ENCODE assay signal across 17 cellular contexts in the genomic region with DNA sequence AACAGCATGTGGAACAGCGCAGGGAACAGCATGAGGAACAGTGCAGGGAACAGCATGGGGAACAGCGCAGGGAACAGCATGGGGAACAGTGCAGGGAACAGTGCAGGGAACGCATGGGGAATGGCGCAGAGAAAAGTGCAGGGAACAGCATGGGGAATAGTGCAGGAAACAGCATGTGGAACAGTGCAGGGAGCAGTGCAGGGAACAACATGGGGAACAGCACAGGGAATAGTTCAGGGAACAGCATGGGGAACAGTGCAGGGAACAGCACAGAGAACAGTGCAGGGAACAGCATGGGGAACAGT. TPM values are rescaled to one million over a fixed set of nuclear protein-coding genes. Genes with fewer than 3 reads are reported as not detected.
A peak's percentile ranks its signal among the peaks of the same experiment; 100 is the strongest.
DNase-seq lines count a peak whose midpoint lies in the region; ATAC-seq, FAIRE-seq and TF ChIP-seq lines count a peak whose summit lies in the region.
"Had no signal": no experiment of that assay in that cellular context is flagged by ENCODE, and none has a peak within 500 bp of the region (broad histone marks: within the 10 kb centered on the region; RNA-seq: fewer than 3 reads in every experiment).

No MANE protein-coding gene starts in this region.

- no peak overlapping the region for H2BK12ac ChIP-seq in neuronal stem cell (ENCODE audit: low read length)

- no peak overlapping the region for H3K4ac ChIP-seq in neuronal stem cell (ENCODE audit: low read length)

- no peak overlapping the region for H2BK5ac ChIP-seq in neuronal stem cell (ENCODE audit: low read length)

- no peak overlapping the region for H4K91ac ChIP-seq in neuronal stem cell (ENCODE audit: low read depth, low read length, poor library complexity)

- intact Hi-C loops in K562 (cut with micrococcal nuclease): no loop called here

- H3K4me3 ChIP-seq in BLaER1: no peak overlapping the region
- no peak overlapping the region for H3K4me3 ChIP-seq in K562
- no peak overlapping the region for H3K4me3 ChIP-seq in neuronal stem cell (ENCODE audit: low read length in 2 of 2)
- H3K4me3 ChIP-seq: HAP-1 had no signal

- H3K9ac ChIP-seq in BLaER1 (no peak overlapping the region), K562 (ENCODE audit: insufficient read depth in 1 of 2, low read depth in 2 of 2, low read length in 2 of 2) (no peak overlapping the region), neuronal stem cell (ENCODE audit: low read depth, low read length, poor library complexity) (no peak overlapping the region)

- no TSS peak for BruUV-seq in K562 (replicated peaks; lab: Mats Ljungman, UMichigan)

- POLR2A ChIA-PET in K562 (lab: Yijun Ruan, JAX): no interaction called here

- H2AK5ac ChIP-seq in neuronal stem cell (ENCODE audit: low read depth, low read length): peak overlapping the region; percentile 8

- H4K20me1 ChIP-seq in BLaER1 (no peaks in the 10 kb centered on the region), K562 (replicated peaks; ENCODE audit: control insufficient read depth, insufficient read depth, low read length) (no peaks in the 10 kb centered on the region)

- H3K18ac ChIP-seq in neuronal stem cell (ENCODE audit: low read length): no peak overlapping the region

- H3K4me1 ChIP-seq in BLaER1 (peaks cover 80% of the 10 kb centered on the region), K562 (replicated peaks in 1 of 2; ENCODE audit: control insufficient read depth in 2 of 2, insufficient read depth in 2 of 2, low read length in 2 of 2) (peaks cover 0 to 58% of the 10 kb centered on the region in 2 experiments; a peak in 3 of 5 replicates), neuronal stem cell (ENCODE audit: control insufficient read depth in 2 of 2, insufficient read depth in 1 of 2, low read depth in 1 of 2, low read length in 2 of 2) (peaks cover 1 to 8% of the 10 kb centered on the region in 2 donors)

- H2BK15ac ChIP-seq in neuronal stem cell (ENCODE audit: low read length): no peak overlapping the region

- CTCF ChIA-PET in K562 (lab: Yijun Ruan, JAX; ENCODE audit: low intra/inter-chr PET ratio): no interaction called here

- DNase-seq in K562 (ENCODE audit: extremely low read depth in 1 of 4, low spot score in 3 of 4) (no peak), neuronal stem cell (ENCODE audit: low spot score) (no peak), T-helper 17 cell (no peak), DMS114 treated with DMSO at 0.1 percent for 48 hours (lab: John Stamatoyannopoulos, UW; ENCODE audit: unreplicated experiment) (no peak), amniotic stem cell (lab: John Stamatoyannopoulos, UW) (no peak)
- DNase-seq: ACHN, DND-41, GDM1, GOT3, HFFc6, KG1 had no signal

- no peak for TF ChIP-seq CTCF in K562 (IDR thresholded peaks at IDR 0.05 in 2 of 3, conservative IDR thresholded peaks at IDR 0.05 in 1 of 3; ENCODE audit: insufficient read depth in 2 of 3, low read depth in 1 of 3, low read length in 3 of 3)

- H3K9me3 ChIP-seq in BLaER1: peaks cover 32% of the 10 kb centered on the region
- H3K9me3 ChIP-seq in K562 (replicated peaks; ENCODE audit: control insufficient read depth, insufficient read depth, low read depth, low read length): peaks cover 13% of the 10 kb centered on the region
- peaks cover 0 to 5% of the 10 kb centered on the region in 2 donors for H3K9me3 ChIP-seq in neuronal stem cell (replicated peaks in 1 of 2; ENCODE audit: control insufficient read depth in 2 of 2, insufficient read depth in 1 of 2, low read depth in 1 of 2, low read length in 2 of 2)
- H3K9me3 ChIP-seq in T-helper 17 cell (ENCODE audit: control insufficient read depth, low read length, poor library complexity, severe bottlenecking): no peaks in the 10 kb centered on the region

- H4K8ac ChIP-seq in neuronal stem cell (ENCODE audit: low read depth, low read length): no peak overlapping the region

- ATAC-seq in K562: no peak
- ATAC-seq in T-helper 17 cell: no peak

- no peaks in the 10 kb centered on the region for H3K9me1 ChIP-seq in K562 (ENCODE audit: control insufficient read depth, insufficient read depth, low read length)

- in situ Hi-C loops in K562 (cut with MboI): no loop called here

- H3K36me3 Mint-ChIP-seq in T-helper 17 cell (ENCODE audit: low read depth): no peaks in the 10 kb centered on the region

- H3K4me2 ChIP-seq in BLaER1 (peak overlapping the region; percentile 77; the same call in 1 of the 2 replicates), K562 (ENCODE audit: insufficient read depth, low read length) (no peak overlapping the region), neuronal stem cell (ENCODE audit: insufficient read depth, low read length, poor library complexity, severe bottlenecking) (no peak overlapping the region)

- no peak overlapping the region for H3K14ac ChIP-seq in neuronal stem cell (ENCODE audit: low read length)

- H2AFZ ChIP-seq in K562 (ENCODE audit: low read depth, low read length): no peak overlapping the region
- H2AFZ ChIP-seq in neuronal stem cell (ENCODE audit: low read length): no peak overlapping the region

- H3K79me2 ChIP-seq in K562 (ENCODE audit: control insufficient read depth, insufficient read depth, low read length): no peaks in the 10 kb centered on the region

- no peak overlapping the region for H3K27ac Mint-ChIP-seq in T-helper 17 cell
- H3K27ac Mint-ChIP-seq: HFFc6 had no signal

- FAIRE-seq in K562 (lab: Jason Lieb, UNC): no peak
- FAIRE-seq: GM12892 had no signal

- H3K79me1 ChIP-seq in neuronal stem cell (ENCODE audit: low read depth, low read length): no peaks in the 10 kb centered on the region

- H3K27ac ChIP-seq in BLaER1: no peak overlapping the region
- no peak overlapping the region for H3K27ac ChIP-seq in K562 (ENCODE audit: extremely low read depth, low read depth, low read length)
- no peak overlapping the region for H3K27ac ChIP-seq in neuronal stem cell (replicated peaks; ENCODE audit: low read length)
- H3K27ac ChIP-seq: C4-2B had no signal

- H3K27me3 ChIP-seq in BLaER1 (no peaks in the 10 kb centered on the region), K562 (ENCODE audit: control insufficient read depth in 2 of 2, insufficient read depth in 2 of 2, low read length in 2 of 2) (no peaks in the 10 kb centered on the region), neuronal stem cell (ENCODE audit: control insufficient read depth in 3 of 3, insufficient read depth in 3 of 3, low read depth in 1 of 3, low read length in 3 of 3) (peaks cover 0 to 2% (median 0%) of the 10 kb centered on the region in 3 experiments)

- no peak for TF ChIP-seq RAD21 in K562 (CRISPR knock-in tag; conservative IDR thresholded peaks at IDR 0.05 in 1 of 2, IDR thresholded peaks at IDR 0.05 in 1 of 2)

- no peak overlapping the region for H3K23ac ChIP-seq in neuronal stem cell (ENCODE audit: low read depth, low read length, poor library complexity)

- no peak overlapping the region for H2BK120ac ChIP-seq in neuronal stem cell (ENCODE audit: low read depth, low read length)

- H3K4me3 Mint-ChIP-seq in T-helper 17 cell: no peak overlapping the region
- H3K4me3 Mint-ChIP-seq: CD4-positive, alpha-beta memory T cell; HFFc6 had no signal

- no peak for TF ChIP-seq POLR2A in K562 (conservative IDR thresholded peaks at IDR 0.05)

- no peaks in the 10 kb centered on the region for H3K4me1 Mint-ChIP-seq in T-helper 17 cell

- H3K27me3 Mint-ChIP-seq in T-helper 17 cell: peaks cover 7% of the 10 kb centered on the region

- TF ChIP-seq EP300 in K562 (IDR thresholded peaks at IDR 0.05; ENCODE audit: low read length): no peak

- 85% methylated on average over 4 of the region's 4 CpGs for WGBS in K562 (ENCODE audit: insufficient coverage, low coverage, missing lambda C conversion rate)
- WGBS in neuronal stem cell (ENCODE audit: extremely low coverage in 2 of 2, insufficient read length in 2 of 2, insufficient replicate concordance in 1 of 2), 2 donors: no CpG with 5 or more reads among the region's 4 CpGs

- no peaks in the 10 kb centered on the region for H3K36me3 ChIP-seq in BLaER1
- no peaks in the 10 kb centered on the region for H3K36me3 ChIP-seq in K562 (ENCODE audit: control insufficient read depth, insufficient read depth, low read length)
- H3K36me3 ChIP-seq in neuronal stem cell (replicated peaks in 1 of 2; ENCODE audit: control insufficient read depth in 2 of 2, insufficient read depth in 2 of 2, low read length in 2 of 2): no peaks in the 10 kb centered on the region
- H3K36me3 ChIP-seq: HAP-1 had no signal

RNA-seq across cellular contexts. Expression of a gene that starts 2.0 kb away (rescaled TPM):
- total RNA-seq in K562 (2011; cell fraction: chromatin; rRNA removed; ENCODE audit: low replicate concordance): 0.14 TPM in 1 of 2 replicates, not detected in the other
- not detected in 2 replicates for total RNA-seq in K562 (2011; cell fraction: nucleolus; rRNA removed)
- not detected in 2 replicates for total RNA-seq in K562 (2011; cell fraction: nucleoplasm; rRNA removed)
- total RNA-seq in K562 (2014; rRNA removed) (not detected in 2 replicates), K562 (2014; rRNA removed; fragmentation: Illumina TruSeq; extraction: Trizol) (not detected in 2 replicates), K562 (2015; rRNA removed; fragmentation: Illumina TruSeq; extraction: Trizol) (not detected in 2 replicates), K562 (2021) (not detected in 2 replicates), T-helper 17 cell (under 1 TPM in 1 of 2 donors, not detected in 1; 0.65 TPM)
- polyA plus RNA-seq in K562 (2011; rRNA removed) (not detected in 2 replicates), K562 (2014; fragmentation: Illumina TruSeq; extraction: Trizol) (not detected in 2 replicates), K562 (2014; fragmentation: Nextera tagmentation; extraction: Ambion mirVana) (not detected), K562 (2014; rRNA removed) (not detected in 2 replicates)
- not detected in 2 replicates for polyA plus RNA-seq in K562 (2011; cell fraction: cytosol; rRNA removed)
- not detected in 2 replicates for polyA plus RNA-seq in K562 (2011; cell fraction: nucleus; rRNA removed)
- polyA plus RNA-seq in K562 (2012): not detected in 2 replicates
- not detected in 2 replicates for polyA minus RNA-seq in K562 (2011; rRNA and poly(A)+ RNA removed)
- not detected in 2 replicates for polyA minus RNA-seq in K562 (2011; cell fraction: cytosol; rRNA and poly(A)+ RNA removed)
- not detected in 2 replicates for polyA minus RNA-seq in K562 (2011; cell fraction: nucleus; rRNA and poly(A)+ RNA removed)
- not detected for polyA plus RNA-seq in neuronal stem cell (2013, experiment 1 of 2)
- not detected for polyA plus RNA-seq in neuronal stem cell (2013, experiment 2 of 2)
- total RNA-seq: A172; CD4-positive, alpha-beta memory T cell; HFFc6 had no signal

RNA-seq across cellular contexts. Expression of a gene that starts 7.8 kb away (rescaled TPM):
- total RNA-seq in K562 (2011; cell fraction: chromatin; rRNA removed; ENCODE audit: low replicate concordance): 0.86 TPM in 1 of 2 replicates, not detected in the other
- 0.67 and 1.6 TPM in 2 replicates for total RNA-seq in K562 (2011; cell fraction: nucleolus; rRNA removed)
- 0.81 TPM in 1 of 2 replicates, not detected in the other for total RNA-seq in K562 (2011; cell fraction: nucleoplasm; rRNA removed)
- total RNA-seq in K562 (2014; rRNA removed): 0.45 and 0.57 TPM in 2 replicates
- 0.33 TPM in 1 of 2 replicates, not detected in the other for total RNA-seq in K562 (2014; rRNA removed; fragmentation: Illumina TruSeq; extraction: Trizol)
- not detected in 2 replicates for total RNA-seq in K562 (2015; rRNA removed; fragmentation: Illumina TruSeq; extraction: Trizol)
- not detected in 2 replicates for total RNA-seq in K562 (2021)
- polyA plus RNA-seq in K562 (2011; rRNA removed): 0.42 TPM in 1 of 2 replicates, not detected in the other
- 0.98 TPM in 1 of 2 replicates, not detected in the other for polyA plus RNA-seq in K562 (2011; cell fraction: cytosol; rRNA removed)
- polyA plus RNA-seq in K562 (2011; cell fraction: nucleus; rRNA removed): 4.3 TPM in 1 of 2 replicates, not detected in the other
- polyA plus RNA-seq in K562 (2012): 0.12 TPM in 1 of 2 replicates, not detected in the other
- not detected in 2 replicates for polyA plus RNA-seq in K562 (2014; fragmentation: Illumina TruSeq; extraction: Trizol)
- under 1 TPM in 1 of 2 experiments, not detected in 1; 0.10 TPM for polyA plus RNA-seq in K562 (2014; fragmentation: Nextera tagmentation; extraction: Ambion mirVana)
- polyA plus RNA-seq in K562 (2014; rRNA removed): 2.2 TPM in 1 of 2 replicates, not detected in the other
- polyA minus RNA-seq in K562 (2011; rRNA and poly(A)+ RNA removed): not detected in 2 replicates
- not detected in 2 replicates for polyA minus RNA-seq in K562 (2011; cell fraction: cytosol; rRNA and poly(A)+ RNA removed)
- not detected in 2 replicates for polyA minus RNA-seq in K562 (2011; cell fraction: nucleus; rRNA and poly(A)+ RNA removed)
- not detected for polyA plus RNA-seq in neuronal stem cell (2013, experiment 1 of 2)
- not detected for polyA plus RNA-seq in neuronal stem cell (2013, experiment 2 of 2)
- total RNA-seq in T-helper 17 cell: not detected
- total RNA-seq: A172; CD4-positive, alpha-beta memory T cell; HFFc6 had no signal
- polyA plus RNA-seq: CD4-positive, alpha-beta memory T cell had no signal

RNA-seq across cellular contexts. Expression of a gene that starts 8.2 kb away (rescaled TPM):
- total RNA-seq in K562 (2011; cell fraction: chromatin; rRNA removed; ENCODE audit: low replicate concordance): 0.37 TPM in 1 of 2 replicates, not detected in the other
- 0.13 and 0.33 TPM in 2 replicates for total RNA-seq in K562 (2011; cell fraction: nucleolus; rRNA removed)
- 0.22 and 0.38 TPM in 2 replicates for total RNA-seq in K562 (2011; cell fraction: nucleoplasm; rRNA removed)
- total RNA-seq in K562 (2014; rRNA removed) (not detected in 2 replicates), K562 (2014; rRNA removed; fragmentation: Illumina TruSeq; extraction: Trizol) (not detected in 2 replicates), K562 (2015; rRNA removed; fragmentation: Illumina TruSeq; extraction: Trizol) (not detected in 2 replicates), K562 (2021) (not detected in 2 replicates), T-helper 17 cell (not detected)
- polyA plus RNA-seq in K562 (2011; rRNA removed) (0.11 TPM in 1 of 2 replicates, not detected in the other), K562 (2014; fragmentation: Illumina TruSeq; extraction: Trizol) (not detected in 2 replicates), K562 (2014; fragmentation: Nextera tagmentation; extraction: Ambion mirVana) (not detected), K562 (2014; rRNA removed) (0.13 and 0.66 TPM in 2 replicates)
- 0.15 and 0.18 TPM in 2 replicates for polyA plus RNA-seq in K562 (2011; cell fraction: cytosol; rRNA removed)
- polyA plus RNA-seq in K562 (2011; cell fraction: nucleus; rRNA removed): 0.30 and 0.37 TPM in 2 replicates
- polyA plus RNA-seq in K562 (2012): 0.24 TPM in 1 of 2 replicates, not detected in the other
- polyA minus RNA-seq in K562 (2011; rRNA and poly(A)+ RNA removed): not detected in 2 replicates
- polyA minus RNA-seq in K562 (2011; cell fraction: cytosol; rRNA and poly(A)+ RNA removed): not detected in 2 replicates
- polyA minus RNA-seq in K562 (2011; cell fraction: nucleus; rRNA and poly(A)+ RNA removed): 0.11 TPM in 1 of 2 replicates, not detected in the other
- 0.03 TPM for polyA plus RNA-seq in neuronal stem cell (2013, experiment 1 of 2)
- polyA plus RNA-seq in neuronal stem cell (2013, experiment 2 of 2): 0.08 TPM
- total RNA-seq: A172; CD4-positive, alpha-beta memory T cell; HFFc6 had no signal
- polyA plus RNA-seq: CD4-positive, alpha-beta memory T cell had no signal

RNA-seq across cellular contexts. Expression of a gene that starts 13.3 kb away (rescaled TPM):
- total RNA-seq in K562 (2011; cell fraction: chromatin; rRNA removed; ENCODE audit: low replicate concordance): 0.44 TPM in 1 of 2 replicates, not detected in the other
- total RNA-seq in K562 (2011; cell fraction: nucleolus; rRNA removed): 0.17 and 0.26 TPM in 2 replicates
- 0.44 TPM in 1 of 2 replicates, not detected in the other for total RNA-seq in K562 (2011; cell fraction: nucleoplasm; rRNA removed)
- 0.12 TPM in 1 of 2 replicates, not detected in the other for total RNA-seq in K562 (2014; rRNA removed)
- not detected in 2 replicates for total RNA-seq in K562 (2014; rRNA removed; fragmentation: Illumina TruSeq; extraction: Trizol)
- 0.11 TPM in 1 of 2 replicates, not detected in the other for total RNA-seq in K562 (2015; rRNA removed; fragmentation: Illumina TruSeq; extraction: Trizol)
- 0.29 TPM in 1 of 2 replicates, not detected in the other for total RNA-seq in K562 (2021)
- 0.11 and 0.14 TPM in 2 replicates for polyA plus RNA-seq in K562 (2011; rRNA removed)
- polyA plus RNA-seq in K562 (2011; cell fraction: cytosol; rRNA removed): 0.35 and 0.42 TPM in 2 replicates
- polyA plus RNA-seq in K562 (2011; cell fraction: nucleus; rRNA removed): 0.10 and 1.1 TPM in 2 replicates
- polyA plus RNA-seq in K562 (2012): 0.14 TPM in 1 of 2 replicates, not detected in the other
- polyA plus RNA-seq in K562 (2014; fragmentation: Illumina TruSeq; extraction: Trizol): 0.11 and 0.21 TPM in 2 replicates
- under 1 TPM in 1 of 2 experiments, not detected in 1; 0.10 TPM for polyA plus RNA-seq in K562 (2014; fragmentation: Nextera tagmentation; extraction: Ambion mirVana)
- polyA plus RNA-seq in K562 (2014; rRNA removed): 0.16 TPM in 1 of 2 replicates, not detected in the other
- polyA minus RNA-seq in K562 (2011; rRNA and poly(A)+ RNA removed): 0.14 TPM in 1 of 2 replicates, not detected in the other
- polyA minus RNA-seq in K562 (2011; cell fraction: cytosol; rRNA and poly(A)+ RNA removed): not detected in 2 replicates
- polyA minus RNA-seq in K562 (2011; cell fraction: nucleus; rRNA and poly(A)+ RNA removed): 0.40 TPM in 1 of 2 replicates, not detected in the other
- polyA plus RNA-seq in neuronal stem cell (2013, experiment 1 of 2): 0.10 TPM
- polyA plus RNA-seq in neuronal stem cell (2013, experiment 2 of 2): 0.12 TPM
- total RNA-seq in T-helper 17 cell: under 1 TPM in 1 of 2 donors, not detected in 1; 0.90 TPM
- total RNA-seq: A172, HFFc6 had no signal

RNA-seq across cellular contexts. Expression of a gene that starts 35.1 kb away (rescaled TPM):
- total RNA-seq in K562 (2011; cell fraction: chromatin; rRNA removed; ENCODE audit: low replicate concordance): 14.3 and 58.8 TPM in 2 replicates
- 81.7 and 85.9 TPM in 2 replicates for total RNA-seq in K562 (2011; cell fraction: nucleolus; rRNA removed)
- 50.0 and 50.2 TPM in 2 replicates for total RNA-seq in K562 (2011; cell fraction: nucleoplasm; rRNA removed)
- total RNA-seq in K562 (2014; rRNA removed) (113 and 143 TPM in 2 replicates), K562 (2014; rRNA removed; fragmentation: Illumina TruSeq; extraction: Trizol) (36.2 and 53.6 TPM in 2 replicates), K562 (2015; rRNA removed; fragmentation: Illumina TruSeq; extraction: Trizol) (68.9 and 69.5 TPM in 2 replicates), K562 (2021) (78.7 and 94.7 TPM in 2 replicates), T-helper 17 cell (10 to 100 TPM; 16.5 to 21.8 TPM)
- polyA plus RNA-seq in K562 (2011; rRNA removed) (74.8 and 80.1 TPM in 2 replicates), K562 (2014; fragmentation: Illumina TruSeq; extraction: Trizol) (110 and 112 TPM in 2 replicates), K562 (2014; fragmentation: Nextera tagmentation; extraction: Ambion mirVana) (10 to 100 TPM; 21.5 to 35.8 TPM), K562 (2014; rRNA removed) (123 and 134 TPM in 2 replicates)
- polyA plus RNA-seq in K562 (2011; cell fraction: cytosol; rRNA removed): 132 and 164 TPM in 2 replicates
- 87.8 and 100 TPM in 2 replicates for polyA plus RNA-seq in K562 (2011; cell fraction: nucleus; rRNA removed)
- 76.7 and 87.0 TPM in 2 replicates for polyA plus RNA-seq in K562 (2012)
- 10.4 and 13.4 TPM in 2 replicates for polyA minus RNA-seq in K562 (2011; rRNA and poly(A)+ RNA removed)
- 13.7 and 16.5 TPM in 2 replicates for polyA minus RNA-seq in K562 (2011; cell fraction: cytosol; rRNA and poly(A)+ RNA removed)
- polyA minus RNA-seq in K562 (2011; cell fraction: nucleus; rRNA and poly(A)+ RNA removed): 31.6 and 42.7 TPM in 2 replicates
- polyA plus RNA-seq in neuronal stem cell (2013, experiment 1 of 2): 30.7 TPM
- polyA plus RNA-seq in neuronal stem cell (2013, experiment 2 of 2): 29.9 TPM
